In genomic region chr11:111775024-111775710, GRCh38 we compare ENCODE assay signal across 1 cellular context.
TF ChIP-seq lines count a peak whose summit lies in the region.

No MANE protein-coding gene starts in this region.

TF ChIP-seq in K562, 482 proteins besides CTCF, POLR2A, EP300 and RAD21:
- TF ChIP-seq, protein P1, sequence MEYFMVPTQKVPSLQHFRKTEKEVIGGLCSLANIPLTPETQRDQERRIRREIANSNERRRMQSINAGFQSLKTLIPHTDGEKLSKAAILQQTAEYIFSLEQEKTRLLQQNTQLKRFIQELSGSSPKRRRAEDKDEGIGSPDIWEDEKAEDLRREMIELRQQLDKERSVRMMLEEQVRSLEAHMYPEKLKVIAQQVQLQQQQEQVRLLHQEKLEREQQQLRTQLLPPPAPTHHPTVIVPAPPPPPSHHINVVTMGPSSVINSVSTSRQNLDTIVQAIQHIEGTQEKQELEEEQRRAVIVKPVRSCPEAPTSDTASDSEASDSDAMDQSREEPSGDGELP (CRISPR knock-in tag; IDR thresholded peaks at IDR 0.05; ENCODE audit: borderline replicate concordance): no peak
- TF ChIP-seq ZNF121 (CRISPR knock-in tag; conservative IDR thresholded peaks at IDR 0.05) (peak; percentile 70), TEAD4 (IDR thresholded peaks at IDR 0.05; ENCODE audit: low read length) (no peak), TEAD4 (CRISPR knock-in tag; IDR thresholded peaks at IDR 0.05; ENCODE audit: borderline replicate concordance) (no peak), ZNF436 (CRISPR knock-in tag; IDR thresholded peaks at IDR 0.05) (no peak)
TF ChIP-seq in K562: peak in this region for 1.
